Comparison of ENCODE assay signal across 20 cellular contexts in genomic region chr16:50260206-50261159, GRCh38. TPM values are rescaled to one million over a fixed set of nuclear protein-coding genes. Genes with fewer than 3 reads are reported as not detected.
DNase-seq lines count a peak whose midpoint lies in the region; ATAC-seq, FAIRE-seq and TF ChIP-seq lines count a peak whose summit lies in the region.
"Had no signal": no experiment of that assay in that cellular context is flagged by ENCODE, and none has a peak within 500 bp of the region (broad histone marks: within the 10 kb centered on the region; RNA-seq: fewer than 3 reads in every experiment).

No MANE protein-coding gene starts in this region.

- H3K4me3 ChIP-seq in lower lobe of right lung = no peak overlapping the region
- H3K4me3 ChIP-seq: heart right ventricle, MG63 had no signal

- peaks cover 33% of the 10 kb centered on the region for H3K4me1 ChIP-seq in lower lobe of right lung

- no peaks in the 10 kb centered on the region for H3K27me3 ChIP-seq in lower lobe of right lung (ENCODE audit: low read depth)
- H3K27me3 ChIP-seq: MG63 had no signal

- H3K36me3 Mint-ChIP-seq in dendritic cell treated with granulocyte-macrophage colony-stimulating factor and Interleukin-4, amounts not matched to agents 40 ng/mL and 50 ng/mL, for 4 days (ENCODE audit: low read depth) = peaks cover 33% of the 10 kb centered on the region
- no peaks in the 10 kb centered on the region for H3K36me3 Mint-ChIP-seq in natural killer cell treated with Interleukin-12 subunit alpha and Interleukin-12 subunit beta and Interleukin-15 and Interleukin-18, amount 100 ng/mL, for 72 hours
- H3K36me3 Mint-ChIP-seq: activated naive CD4-positive, alpha-beta T cell treated with anti-CD3 and anti-CD28 coated beads, Interleukin-2, amount 50 U/mL, for 24 hours had no signal

- peak overlapping the region; percentile 67 for H3K27ac Mint-ChIP-seq in dendritic cell treated with granulocyte-macrophage colony-stimulating factor and Interleukin-4, amounts not matched to agents 40 ng/mL and 50 ng/mL, for 4 days
- peak overlapping the region in 1 of 2 donors; percentile 51 for H3K27ac Mint-ChIP-seq in natural killer cell treated with Interleukin-12 subunit alpha and Interleukin-12 subunit beta and Interleukin-15 and Interleukin-18, amount 100 ng/mL, for 72 hours
- H3K27ac Mint-ChIP-seq: activated naive CD4-positive, alpha-beta T cell treated with anti-CD3 and anti-CD28 coated beads, Interleukin-2, amount 50 U/mL, for 24 hours; CD4-positive, alpha-beta T cell had no signal

- peak overlapping the region; percentile 66 for H3K27ac ChIP-seq in RWPE1
- no peak overlapping the region for H3K27ac ChIP-seq in lower lobe of right lung
- H3K27ac ChIP-seq: epithelial cell of prostate had no signal

- H3K36me3 ChIP-seq in lower lobe of right lung = no peaks in the 10 kb centered on the region
- H3K36me3 ChIP-seq: heart right ventricle had no signal

- H3K27me3 Mint-ChIP-seq in dendritic cell treated with granulocyte-macrophage colony-stimulating factor and Interleukin-4, amounts not matched to agents 40 ng/mL and 50 ng/mL, for 4 days = no peaks in the 10 kb centered on the region
- no peaks in the 10 kb centered on the region for H3K27me3 Mint-ChIP-seq in natural killer cell treated with Interleukin-12 subunit alpha and Interleukin-12 subunit beta and Interleukin-15 and Interleukin-18, amount 100 ng/mL, for 72 hours
- H3K27me3 Mint-ChIP-seq: activated naive CD4-positive, alpha-beta T cell treated with anti-CD3 and anti-CD28 coated beads, Interleukin-2, amount 50 U/mL, for 24 hours; CD4-positive, alpha-beta T cell; central memory CD8-positive, alpha-beta T cell had no signal

- no peak for ATAC-seq in natural killer cell treated with Interleukin-12 subunit alpha and Interleukin-12 subunit beta and Interleukin-15 and Interleukin-18, amount 100 ng/mL, for 72 hours
- ATAC-seq in HG03354 (IDR thresholded peaks at IDR 0.05; ENCODE audit: poor library complexity, severe bottlenecking, unreplicated experiment) (no peak), lower lobe of right lung (no peak), HG03457 (IDR thresholded peaks at IDR 0.05; ENCODE audit: unreplicated experiment) (no peak)
- ATAC-seq: activated T-cell treated with anti-CD3 and anti-CD28 coated beads, Interleukin-2, amount 50 U/mL, for 4 hours had no signal

- TF ChIP-seq CTCF in RWPE1 (conservative IDR thresholded peaks at IDR 0.05; ENCODE audit: low read depth) (no peak), D721Med (IDR thresholded peaks at IDR 0.05; ENCODE audit: insufficient read depth, missing control alignments) (no peak), lower lobe of right lung (IDR thresholded peaks at IDR 0.05) (no peak)

- POLR2A ChIA-PET in RWPE1 (lab: Yijun Ruan, JAX; ENCODE audit: low non-redundant PET) = no interaction called here

- H3K4me3 Mint-ChIP-seq in dendritic cell treated with granulocyte-macrophage colony-stimulating factor and Interleukin-4, amounts not matched to agents 40 ng/mL and 50 ng/mL, for 4 days = no peak overlapping the region
- no peak overlapping the region for H3K4me3 Mint-ChIP-seq in natural killer cell treated with Interleukin-12 subunit alpha and Interleukin-12 subunit beta and Interleukin-15 and Interleukin-18, amount 100 ng/mL, for 72 hours
- H3K4me3 Mint-ChIP-seq: activated naive CD4-positive, alpha-beta T cell treated with anti-CD3 and anti-CD28 coated beads, Interleukin-2, amount 50 U/mL, for 24 hours; activated T-cell treated with anti-CD3 and anti-CD28 coated beads, Interleukin-2, amount 50 U/mL, for 4 hours; CD4-positive, alpha-beta T cell; central memory CD8-positive, alpha-beta T cell; H9 had no signal

- FAIRE-seq in D721Med (lab: Jason Lieb, UNC) = no peak
- FAIRE-seq: G401.6 had no signal

- H3K9me3 ChIP-seq in lower lobe of right lung = no peaks in the 10 kb centered on the region
- H3K9me3 ChIP-seq: heart right ventricle, MG63 had no signal

- DNase-seq in RWPE1 (ENCODE audit: low spot score) (no peak), D721Med (ENCODE audit: insufficient read length, low spot score) (no peak), lower lobe of right lung (no peak)
- DNase-seq in natural killer cell treated with Interleukin-12 subunit alpha and Interleukin-12 subunit beta and Interleukin-15 and Interleukin-18, amount 100 ng/mL, for 72 hours (ENCODE audit: low spot score) = peak; percentile 35
- DNase-seq in stimulated activated CD8-positive, alpha-beta memory T cell treated with anti-CD3 and anti-CD28 coated beads, Interleukin-4, amount 100 ng/mL, for 48 hours = peak; percentile 17
- DNase-seq: activated T-cell treated with anti-CD3 and anti-CD28 coated beads, Interleukin-2, amount 50 U/mL, for 4 hours; CD4-positive, alpha-beta T cell; H9; NCI-H1436; occipital lobe; T-helper 9 cell had no signal

- H3K4me1 Mint-ChIP-seq in dendritic cell treated with granulocyte-macrophage colony-stimulating factor and Interleukin-4, amounts not matched to agents 40 ng/mL and 50 ng/mL, for 4 days (ENCODE audit: low read depth) = peaks cover 75% of the 10 kb centered on the region
- peaks cover 52 to 54% of the 10 kb centered on the region in 2 donors for H3K4me1 Mint-ChIP-seq in natural killer cell treated with Interleukin-12 subunit alpha and Interleukin-12 subunit beta and Interleukin-15 and Interleukin-18, amount 100 ng/mL, for 72 hours (ENCODE audit: low read depth in 2 of 2)

- intact Hi-C loops in dendritic cell treated with granulocyte-macrophage colony-stimulating factor and Interleukin-4, amounts not matched to agents 40 ng/mL and 50 ng/mL, for 4 days (cut with micrococcal nuclease) = no loop called here
- intact Hi-C loops in lower lobe of right lung (cut with DNase I) = no loop called here

- CTCF ChIA-PET in RWPE1 (lab: Yijun Ruan, JAX) = no interaction called here

- no peaks in the 10 kb centered on the region for H3K9me3 Mint-ChIP-seq in dendritic cell treated with granulocyte-macrophage colony-stimulating factor and Interleukin-4, amounts not matched to agents 40 ng/mL and 50 ng/mL, for 4 days
- H3K9me3 Mint-ChIP-seq in natural killer cell treated with Interleukin-12 subunit alpha and Interleukin-12 subunit beta and Interleukin-15 and Interleukin-18, amount 100 ng/mL, for 72 hours = no peaks in the 10 kb centered on the region
- H3K9me3 Mint-ChIP-seq: activated naive CD4-positive, alpha-beta T cell treated with anti-CD3 and anti-CD28 coated beads, Interleukin-2, amount 50 U/mL, for 24 hours; activated T-cell treated with anti-CD3 and anti-CD28 coated beads, Interleukin-2, amount 50 U/mL, for 4 hours; CD4-positive, alpha-beta T cell; central memory CD8-positive, alpha-beta T cell had no signal

RNA-seq across cellular contexts. Expression of gene ADCY7, which starts 5.9 kb away (rescaled TPM):
- 100 to 1,000 TPM; 135 to 186 TPM for total RNA-seq in natural killer cell treated with Interleukin-12 subunit alpha and Interleukin-12 subunit beta and Interleukin-15 and Interleukin-18, amount 100 ng/mL, for 72 hours
- 115 TPM for total RNA-seq in lower lobe of right lung

Comparison
In these comparisons a context has a peak if more than half of its experiments do, and no peak if none do; other contexts are left out.
1. DNase-seq: peak in natural killer cell treated with Interleukin-12 subunit alpha and Interleukin-12 subunit beta and Interleukin-15 and Interleukin-18, amount 100 ng/mL, for 72 hours (single experiment) and stimulated activated CD8-positive, alpha-beta memory T cell treated with anti-CD3 and anti-CD28 coated beads, Interleukin-4, amount 100 ng/mL, for 48 hours (single experiment); none in RWPE1 (single experiment), D721Med (single experiment) and lower lobe of right lung (single experiment).